In genomic region chr6:42021847-42022754, GRCh38 we compare ENCODE assay signal across 8 cellular contexts. TPM values are rescaled to one million over a fixed set of nuclear protein-coding genes. Genes with fewer than 3 reads are reported as not detected.
A peak's percentile ranks its signal among the peaks of the same experiment; 100 is the strongest.
DNase-seq lines count a peak whose midpoint lies in the region; ATAC-seq, FAIRE-seq and TF ChIP-seq lines count a peak whose summit lies in the region.

No MANE protein-coding gene starts in this region.

- H3K79me2 ChIP-seq in OCI-LY1 (ENCODE audit: insufficient read depth, low read length), result no peaks in the 10 kb centered on the region

- no peaks in the 10 kb centered on the region for H3K27me3 ChIP-seq in OCI-LY1 (ENCODE audit: insufficient read depth, low read length)

- peak overlapping the region; percentile 63 for H3K4me3 Mint-ChIP-seq in activated naive CD8-positive, alpha-beta T cell treated with anti-CD3 and anti-CD28 coated beads for 36 hours

- peak overlapping the region; percentile 41 for H3K4me2 ChIP-seq in OCI-LY1 (ENCODE audit: low read length)

- no peaks in the 10 kb centered on the region; the same call in 1 of the 2 replicates for H3K9me3 ChIP-seq in OCI-LY1 (ENCODE audit: low read length)

- ATAC-seq in GM18873 (IDR thresholded peaks at IDR 0.05; ENCODE audit: low FRiP score, unreplicated experiment), result peak; percentile 42

- H3K27ac ChIP-seq in OCI-LY1 (ENCODE audit: low read depth, low read length, poor library complexity, severe bottlenecking), result peak overlapping the region; percentile 78

- peak; percentile 6; the same call in 1 of the 2 replicates for TF ChIP-seq CTCF in OCI-LY1 (IDR thresholded peaks at IDR 0.05; ENCODE audit: low read length)

- peaks cover 51% of the 10 kb centered on the region for H3K36me3 Mint-ChIP-seq in activated naive CD8-positive, alpha-beta T cell treated with anti-CD3 and anti-CD28 coated beads for 36 hours

- H3K36me3 ChIP-seq in OCI-LY1 (ENCODE audit: insufficient read depth, low read length), result no peaks in the 10 kb centered on the region

- peak overlapping the region; percentile 96 for H3K27ac Mint-ChIP-seq in activated naive CD8-positive, alpha-beta T cell treated with anti-CD3 and anti-CD28 coated beads for 36 hours

- no peak for FAIRE-seq in HTR-8/SVneo (lab: Jason Lieb, UNC)

- peaks cover 83% of the 10 kb centered on the region for H3K4me1 Mint-ChIP-seq in activated naive CD8-positive, alpha-beta T cell treated with anti-CD3 and anti-CD28 coated beads for 36 hours

- peak overlapping the region; percentile 32 for H3K9ac ChIP-seq in OCI-LY1 (ENCODE audit: low read length)

- H3K27me3 Mint-ChIP-seq in activated naive CD8-positive, alpha-beta T cell treated with anti-CD3 and anti-CD28 coated beads for 36 hours, result no peaks in the 10 kb centered on the region

- DNase-seq in activated naive CD8-positive, alpha-beta T cell treated with anti-CD3 and anti-CD28 coated beads for 36 hours, result peak; percentile 77
- peak; percentile 56 for DNase-seq in stimulated activated CD4-positive, alpha-beta T cell treated with anti-CD3 and anti-CD28 coated beads, Interleukin-2, amount 100 ng/mL, for 4 hours (ENCODE audit: low read depth)
- no peak for DNase-seq in NCI-H1092 treated with DMSO at 0.1 percent for 48 hours (lab: John Stamatoyannopoulos, UW)
- DNase-seq in NCI-H526 treated with DMSO at 0.1 percent for 48 hours (lab: John Stamatoyannopoulos, UW), result no peak
- no peak for DNase-seq in HTR-8/SVneo (ENCODE audit: insufficient read length, low spot score)
- DNase-seq in NCI-H526 (lab: John Stamatoyannopoulos, UW), result no peak

- peaks cover 49% of the 10 kb centered on the region for H3K4me1 ChIP-seq in OCI-LY1 (ENCODE audit: insufficient read depth, low read length, severe bottlenecking)

- H4K20me1 ChIP-seq in OCI-LY1 (ENCODE audit: insufficient read depth, low read length), result no peaks in the 10 kb centered on the region

- peaks cover 5% of the 10 kb centered on the region for H3K9me3 Mint-ChIP-seq in activated naive CD8-positive, alpha-beta T cell treated with anti-CD3 and anti-CD28 coated beads for 36 hours

- H3F3A ChIP-seq in OCI-LY1 (ENCODE audit: insufficient read depth, low read length), result no peaks in the 10 kb centered on the region

- H3K9me2 ChIP-seq in OCI-LY1 (ENCODE audit: low read depth, low read length), result no peaks in the 10 kb centered on the region

- peak overlapping the region; percentile 90; the same call in 1 of the 2 replicates for H2AFZ ChIP-seq in OCI-LY1 (ENCODE audit: low read length)

- no peak overlapping the region for H3K4me3 ChIP-seq in OCI-LY1 (ENCODE audit: low read depth, low read length, poor library complexity, severe bottlenecking)

RNA-seq across cellular contexts. Expression of gene TAF8, which starts 28.2 kb away (rescaled TPM):
- total RNA-seq in activated naive CD8-positive, alpha-beta T cell treated with anti-CD3 and anti-CD28 coated beads for 36 hours, result 10 to 100 TPM; 40.4 to 45.1 TPM

Comparison
In these comparisons a context has a peak if more than half of its experiments do, and no peak if none do; other contexts are left out.
1. DNase-seq: peak in activated naive CD8-positive, alpha-beta T cell treated with anti-CD3 and anti-CD28 coated beads for 36 hours (single experiment) and stimulated activated CD4-positive, alpha-beta T cell treated with anti-CD3 and anti-CD28 coated beads, Interleukin-2, amount 100 ng/mL, for 4 hours (single experiment); none in NCI-H1092 treated with DMSO at 0.1 percent for 48 hours (single experiment), NCI-H526 treated with DMSO at 0.1 percent for 48 hours (single experiment), HTR-8/SVneo (single experiment) and NCI-H526 (0 of 2).